In genomic region chr15:91496754-91497691, GRCh38 we compare ENCODE assay signal across 25 cellular contexts.
A peak's percentile ranks its signal among the peaks of the same experiment; 100 is the strongest.
DNase-seq lines count a peak whose midpoint lies in the region; ATAC-seq and TF ChIP-seq lines count a peak whose summit lies in the region.
"Had no signal": no experiment of that assay in that cellular context is flagged by ENCODE, and none has a peak within 500 bp of the region (broad histone marks: within the 10 kb centered on the region; RNA-seq: fewer than 3 reads in every experiment).

No MANE protein-coding gene starts in this region.

- peak; percentile 16 for DNase-seq in BE2C
- DNase-seq in NCI-H526 (lab: John Stamatoyannopoulos, UW), result peak; percentile 87 to 94
- DNase-seq in colonic mucosa, result peak; percentile 58
- peak in 2 of 3 donors; percentile 23 to 57 for DNase-seq in mucosa of descending colon
- DNase-seq in NCI-H82 (lab: John Stamatoyannopoulos, UW), result no peak
- DNase-seq in sigmoid colon, result no peak
- DNase-seq in DMS153 treated with DMSO at 0.1 percent for 48 hours (lab: John Stamatoyannopoulos, UW; ENCODE audit: unreplicated experiment), result no peak
- DNase-seq: ACHN; activated CD4-positive, alpha-beta T cell treated with anti-CD3 and anti-CD28 coated beads, Interleukin-2, amount 10 ng/mL, durations not matched to agents 7 days and 5 days; anterior cingulate cortex; dorsolateral prefrontal cortex; kidney glomerular epithelial cell; mesendoderm; naive B cell; NCI-H446 treated with DMSO at 0.1 percent for 48 hours; occipital lobe; stimulated activated CD4-positive, alpha-beta T cell treated with anti-CD3 and anti-CD28 coated beads, Interleukin-4, amount 100 ng/mL, for 1 hour; stimulated activated naive B cell treated with anti-CD40 and anti-IgM and Interleukin-4, amounts not matched to agents 10 μg/mL and 1 μg/mL and 100 μg/mL, for 72 hours; T-helper 17 cell had no signal

- TF ChIP-seq CTCF in BE2C (IDR thresholded peaks at IDR 0.05; ENCODE audit: low read depth, low read length), result no peak
- TF ChIP-seq CTCF in colonic mucosa (IDR thresholded peaks at IDR 0.05), result no peak
- TF ChIP-seq CTCF in mucosa of descending colon (IDR thresholded peaks at IDR 0.05), result no peak
- no peak for TF ChIP-seq CTCF in sigmoid colon (IDR thresholded peaks at IDR 0.05)

- no peak for TF ChIP-seq EP300 in sigmoid colon (IDR thresholded peaks at IDR 0.05)

- H3K9me3 ChIP-seq in BE2C, result no peaks in the 10 kb centered on the region
- no peaks in the 10 kb centered on the region for H3K9me3 ChIP-seq in colonic mucosa
- H3K9me3 ChIP-seq in mucosa of descending colon, result no peaks in the 10 kb centered on the region
- H3K9me3 ChIP-seq in sigmoid colon, result no peaks in the 10 kb centered on the region
- H3K9me3 ChIP-seq: Peyer's patch, SJSA1, vagina had no signal

- no peak overlapping the region for H3K9ac ChIP-seq in colonic mucosa (ENCODE audit: low read depth in 2 of 2, low read length in 2 of 2)
- H3K9ac ChIP-seq: BLaER1 treated with 17β-estradiol and CSF1 and Interleukin-3, amounts not matched to agents 10 nM and 100 nM had no signal

- TF ChIP-seq POLR2A in sigmoid colon (IDR thresholded peaks at IDR 0.05), result no peak

- H3K27ac ChIP-seq in colonic mucosa (no peak overlapping the region), sigmoid colon (no peak overlapping the region)
- H3K27ac ChIP-seq: BLaER1 treated with 17β-estradiol and CSF1 and Interleukin-3, amounts not matched to agents 10 nM and 100 nM; dorsolateral prefrontal cortex; Peyer's patch; SJSA1; vagina had no signal

- intact Hi-C loops in colonic mucosa (cut with DNase I) (no loop called here), mucosa of descending colon (cut with DNase I, micrococcal nuclease) (no loop called here), sigmoid colon (cut with DNase I) (no loop called here)

- no peak overlapping the region for H3K4me3 ChIP-seq in BE2C (ENCODE audit: low read depth, low read length)
- H3K4me3 ChIP-seq in colonic mucosa, result no peak overlapping the region
- no peak overlapping the region for H3K4me3 ChIP-seq in mucosa of descending colon
- no peak overlapping the region for H3K4me3 ChIP-seq in sigmoid colon
- H3K4me3 ChIP-seq: BLaER1 treated with 17β-estradiol and CSF1 and Interleukin-3, amounts not matched to agents 10 nM and 100 nM; dorsolateral prefrontal cortex; Peyer's patch; SJSA1; vagina had no signal

- no peaks in the 10 kb centered on the region for H3K27me3 ChIP-seq in BE2C
- no peaks in the 10 kb centered on the region for H3K27me3 ChIP-seq in colonic mucosa
- H3K27me3 ChIP-seq in sigmoid colon, result no peaks in the 10 kb centered on the region
- H3K27me3 ChIP-seq: BLaER1 treated with 17β-estradiol and CSF1 and Interleukin-3, amounts not matched to agents 10 nM and 100 nM; Peyer's patch; SJSA1; vagina had no signal

- H3K4me1 ChIP-seq in BE2C (peaks cover 24% of the 10 kb centered on the region), colonic mucosa (no peaks in the 10 kb centered on the region), mucosa of descending colon (ENCODE audit: low read depth) (peaks cover 7% of the 10 kb centered on the region), sigmoid colon (no peaks in the 10 kb centered on the region)
- H3K4me1 ChIP-seq: BLaER1 treated with 17β-estradiol and CSF1 and Interleukin-3, amounts not matched to agents 10 nM and 100 nM; Peyer's patch; SJSA1; vagina had no signal

- H3K36me3 ChIP-seq in BE2C (no peaks in the 10 kb centered on the region), colonic mucosa (no peaks in the 10 kb centered on the region), mucosa of descending colon (ENCODE audit: low read depth) (no peaks in the 10 kb centered on the region), sigmoid colon (no peaks in the 10 kb centered on the region)
- H3K36me3 ChIP-seq: BLaER1 treated with 17β-estradiol and CSF1 and Interleukin-3, amounts not matched to agents 10 nM and 100 nM; Peyer's patch; SJSA1; vagina had no signal

- ATAC-seq in mucosa of descending colon (peak; percentile 95), GM18868 (IDR thresholded peaks at IDR 0.05; ENCODE audit: unreplicated experiment) (no peak)
- ATAC-seq: HCT116; stimulated activated naive B cell treated with anti-CD40 and anti-IgM and Interleukin-4, amounts not matched to agents 10 μg/mL and 1 μg/mL and 100 μg/mL, for 72 hours; T-helper 17 cell had no signal

- WGBS in sigmoid colon, 2 donors, result 39 to 70% methylated on average over 4 of the region's 4 CpGs

Comparison
In these comparisons a context has a peak if more than half of its experiments do, and no peak if none do; other contexts are left out.
1. DNase-seq: peak in BE2C (single experiment), NCI-H526 (2 of 2), colonic mucosa (single experiment) and mucosa of descending colon (2 of 3); none in NCI-H82 (single experiment), sigmoid colon (single experiment) and DMS153 treated with DMSO at 0.1 percent for 48 hours (single experiment).